Comparison of ENCODE assay signal across 14 cellular contexts in genomic region chr12:121638298-121639202, GRCh38. TPM values are rescaled to one million over a fixed set of nuclear protein-coding genes. Genes with fewer than 3 reads are reported as not detected.
A peak's percentile ranks its signal among the peaks of the same experiment; 100 is the strongest.
DNase-seq lines count a peak whose midpoint lies in the region; ATAC-seq, FAIRE-seq and TF ChIP-seq lines count a peak whose summit lies in the region.
"Had no signal": no experiment of that assay in that cellular context is flagged by ENCODE, and none has a peak within 500 bp of the region (broad histone marks: within the 10 kb centered on the region; RNA-seq: fewer than 3 reads in every experiment).

No MANE protein-coding gene starts in this region.

- DNase-seq in activated CD4-positive, alpha-beta T cell treated with anti-CD3 and anti-CD28 coated beads, Interleukin-2, amount 10 ng/mL, durations not matched to agents 7 days and 5 days, result no peak
- DNase-seq in activated CD4-positive, alpha-beta T cell treated with anti-CD3 and anti-CD28 coated beads, Interleukin-2, amount 50 U/mL, for 48 hours, result no peak
- DNase-seq in activated B cell treated with CpG ODN at 0.5 μM for 24 hours, result no peak
- no peak for DNase-seq in immature natural killer cell
- no peak for DNase-seq in spleen
- no peak for DNase-seq in urothelium cell line (ENCODE audit: low spot score)
- DNase-seq: aorta, cortex of kidney had no signal

- H3K4me3 Mint-ChIP-seq in activated CD4-positive, alpha-beta T cell treated with anti-CD3 and anti-CD28 coated beads, Interleukin-2, amount 10 ng/mL, durations not matched to agents 7 days and 5 days, result no peak overlapping the region
- no peak overlapping the region for H3K4me3 Mint-ChIP-seq in activated B cell treated with CpG ODN at 0.5 μM for 24 hours
- peak overlapping the region in 3 of 5 donors; percentile 78 to 86 (median 81) for H3K4me3 Mint-ChIP-seq in immature natural killer cell

- intact Hi-C loops in activated B cell treated with CpG ODN at 0.5 μM for 24 hours (cut with micrococcal nuclease), result no loop called here
- intact Hi-C loops in spleen (cut with DNase I; ENCODE audit: low total_unique reads), result no loop called here

- H3K27ac Mint-ChIP-seq in activated CD4-positive, alpha-beta T cell treated with anti-CD3 and anti-CD28 coated beads, Interleukin-2, amount 10 ng/mL, durations not matched to agents 7 days and 5 days, result peak overlapping the region; percentile 93
- H3K27ac Mint-ChIP-seq in activated B cell treated with CpG ODN at 0.5 μM for 24 hours (peak overlapping the region; percentile 84), immature natural killer cell (peak overlapping the region; percentile 93 to 97 (median 94))

- H3K36me3 Mint-ChIP-seq in activated CD4-positive, alpha-beta T cell treated with anti-CD3 and anti-CD28 coated beads, Interleukin-2, amount 10 ng/mL, durations not matched to agents 7 days and 5 days (ENCODE audit: low read depth), result peaks cover 35% of the 10 kb centered on the region
- H3K36me3 Mint-ChIP-seq in activated B cell treated with CpG ODN at 0.5 μM for 24 hours (ENCODE audit: low read depth) (peaks cover 40% of the 10 kb centered on the region), immature natural killer cell (peaks cover 0 to 5% (median 5%) of the 10 kb centered on the region in 3 donors)

- no peak overlapping the region for H3K4me3 ChIP-seq in spleen
- H3K4me3 ChIP-seq: hepatocyte, right atrium auricular region, SJSA1, vagina had no signal

- peaks cover 56% of the 10 kb centered on the region for H3K4me1 Mint-ChIP-seq in activated CD4-positive, alpha-beta T cell treated with anti-CD3 and anti-CD28 coated beads, Interleukin-2, amount 10 ng/mL, durations not matched to agents 7 days and 5 days
- H3K4me1 Mint-ChIP-seq in activated B cell treated with CpG ODN at 0.5 μM for 24 hours (peaks cover 39% of the 10 kb centered on the region), immature natural killer cell (peaks cover 48 to 49% of the 10 kb centered on the region in 2 donors)

- no peaks in the 10 kb centered on the region for H3K9me3 ChIP-seq in spleen
- H3K9me3 ChIP-seq: right atrium auricular region, SJSA1, vagina had no signal

- no peak for TF ChIP-seq POLR2A in spleen (IDR thresholded peaks at IDR 0.05)

- POLR2A ChIA-PET in activated CD4-positive, alpha-beta T cell treated with anti-CD3 and anti-CD28 coated beads, Interleukin-2, amount 10 ng/mL, durations not matched to agents 7 days and 5 days (lab: Charles Lee), result interaction anchor here (0.5 kb wide), 1 partner anchor 9 kb away, joined by 3 read pairs; no protein-coding TSS in a partner anchor
- POLR2A ChIA-PET in activated B cell treated with CpG ODN at 0.5 μM for 24 hours (lab: Charles Lee), result interaction anchor here (0.7 to 5.1 kb wide), 7 partner anchors 11 to 238 kb away, joined by 3 to 88 read pairs (median 5); partner anchors contain the start of genes MORN3 and ORAI1

- ATAC-seq in activated B cell treated with CpG ODN at 0.5 μM for 24 hours (ENCODE audit: low read depth), result no peak
- ATAC-seq in HG03571 (IDR thresholded peaks at IDR 0.05; ENCODE audit: unreplicated experiment), result no peak
- ATAC-seq in HG02870 (IDR thresholded peaks at IDR 0.05; ENCODE audit: unreplicated experiment), result no peak

- no peaks in the 10 kb centered on the region for H3K9me3 Mint-ChIP-seq in activated CD4-positive, alpha-beta T cell treated with anti-CD3 and anti-CD28 coated beads, Interleukin-2, amount 10 ng/mL, durations not matched to agents 7 days and 5 days
- H3K9me3 Mint-ChIP-seq in activated B cell treated with CpG ODN at 0.5 μM for 24 hours (no peaks in the 10 kb centered on the region), immature natural killer cell (no peaks in the 10 kb centered on the region)

- H3K27ac ChIP-seq in spleen, result peak overlapping the region in 6 of 8 donors; percentile 44 to 93 (median 85)
- H3K27ac ChIP-seq: hepatocyte, right atrium auricular region, SJSA1, vagina had no signal

- WGBS in spleen, 5 donors, result 86 to 97% (median 93%) methylated on average over 8 to 14 of the region's 14 CpGs

- H3K36me3 ChIP-seq in spleen, result peaks cover 0 to 52% (median 23%) of the 10 kb centered on the region in 6 donors
- H3K36me3 ChIP-seq: right atrium auricular region, SJSA1 had no signal

- H3K27me3 Mint-ChIP-seq in activated CD4-positive, alpha-beta T cell treated with anti-CD3 and anti-CD28 coated beads, Interleukin-2, amount 10 ng/mL, durations not matched to agents 7 days and 5 days, result no peaks in the 10 kb centered on the region
- H3K27me3 Mint-ChIP-seq in activated B cell treated with CpG ODN at 0.5 μM for 24 hours (no peaks in the 10 kb centered on the region), immature natural killer cell (ENCODE audit: low read depth in 3 of 3) (peaks cover 2 to 7% (median 4%) of the 10 kb centered on the region in 3 donors)

- no peaks in the 10 kb centered on the region for H3K27me3 ChIP-seq in spleen (replicated peaks in 1 of 7)
- H3K27me3 ChIP-seq: hepatocyte, right atrium auricular region, SJSA1, vagina had no signal

- CTCF ChIA-PET in activated CD4-positive, alpha-beta T cell treated with anti-CD3 and anti-CD28 coated beads, Interleukin-2, amount 10 ng/mL, durations not matched to agents 7 days and 5 days (lab: Charles Lee), result interaction anchor here (0.5 to 4.7 kb wide), 8 partner anchors 10 to 139 kb away, joined by 3 to 21 read pairs (median 4); partner anchors contain the start of gene ORAI1
- CTCF ChIA-PET in activated B cell treated with CpG ODN at 0.5 μM for 24 hours (lab: Charles Lee), result interaction anchor here (1.6 to 1.8 kb wide), 2 partner anchors 12 to 86 kb away, joined by 4 to 11 read pairs; partner anchors contain the start of gene ORAI1

- H3K4me1 ChIP-seq in spleen, result peaks cover 20 to 71% (median 39%) of the 10 kb centered on the region in 6 donors
- H3K4me1 ChIP-seq: right atrium auricular region, SJSA1, vagina had no signal

- no peak for TF ChIP-seq CTCF in activated B cell treated with CpG ODN at 0.5 μM for 24 hours (IDR thresholded peaks at IDR 0.05)
- TF ChIP-seq CTCF in spleen (IDR thresholded peaks at IDR 0.05 in 8 of 11, conservative IDR thresholded peaks at IDR 0.05 in 3 of 11), result no peak

- no peak for FAIRE-seq in urothelium cell line (lab: Jason Lieb, UNC)

RNA-seq across cellular contexts. Expression of gene ORAI1, which starts 12.2 kb away (rescaled TPM):
- total RNA-seq in activated CD4-positive, alpha-beta T cell treated with anti-CD3 and anti-CD28 coated beads, Interleukin-2, amount 10 ng/mL, durations not matched to agents 7 days and 5 days, result 10 to 100 TPM; 66.4 to 70.8 TPM
- total RNA-seq in activated B cell treated with CpG ODN at 0.5 μM for 24 hours (85.8 and 86.3 TPM in 2 replicates), spleen (10 to 100 TPM; 27.7 to 47.5 (median 36.6) TPM)
- polyA plus RNA-seq in immature natural killer cell (100 to 1,000 TPM; 145 to 216 (median 183) TPM), spleen (10 to 100 TPM; 12.9 to 32.0 (median 23.9) TPM)

RNA-seq across cellular contexts. Expression of gene MORN3, which starts 30.9 kb away (rescaled TPM):
- 1 to 10 TPM; 3.0 to 3.5 TPM for total RNA-seq in activated CD4-positive, alpha-beta T cell treated with anti-CD3 and anti-CD28 coated beads, Interleukin-2, amount 10 ng/mL, durations not matched to agents 7 days and 5 days
- total RNA-seq in activated B cell treated with CpG ODN at 0.5 μM for 24 hours (0.20 and 0.42 TPM in 2 replicates), spleen (1 to 10 TPM in 4 of 7 donors, under 1 TPM in 2, not detected in 1; 0.17 to 2.5 (median 1.5) TPM)
- polyA plus RNA-seq in immature natural killer cell (1 to 10 TPM; 1.4 to 3.4 (median 2.0) TPM), spleen (1 to 10 TPM in 1 of 3 donors, under 1 TPM in 2; 0.35 to 1.1 (median 0.51) TPM)
- total RNA-seq: SJSA1, vagina had no signal

RNA-seq across cellular contexts. Expression of gene KDM2B, which starts 57.7 kb away (rescaled TPM):
- total RNA-seq in activated CD4-positive, alpha-beta T cell treated with anti-CD3 and anti-CD28 coated beads, Interleukin-2, amount 10 ng/mL, durations not matched to agents 7 days and 5 days, result 10 to 100 TPM; 66.2 to 72.7 TPM
- 197 and 236 TPM in 2 replicates for total RNA-seq in activated B cell treated with CpG ODN at 0.5 μM for 24 hours
- 10 to 100 TPM in 2 of 3 donors, 1 to 10 TPM in 1; 9.6 to 17.0 (median 10.4) TPM for polyA plus RNA-seq in immature natural killer cell
- 10 to 100 TPM; 32.3 to 56.2 (median 46.5) TPM for total RNA-seq in spleen
- 10 to 100 TPM; 20.8 to 25.5 (median 24.5) TPM for polyA plus RNA-seq in spleen

Comparison
In these comparisons a context has a peak if more than half of its experiments do, and no peak if none do; other contexts are left out.
1. H3K4me3 Mint-ChIP-seq: peak in immature natural killer cell (3 of 5); none in activated CD4-positive, alpha-beta T cell treated with anti-CD3 and anti-CD28 coated beads, Interleukin-2, amount 10 ng/mL, durations not matched to agents 7 days and 5 days (single experiment) and activated B cell treated with CpG ODN at 0.5 μM for 24 hours (single experiment).
2. Peak in every context shown above with its lines, with median percentiles within 50 percentile points of each other: H3K27ac Mint-ChIP-seq.